Comparison of ENCODE assay signal across 17 cellular contexts in genomic region chr14:67441672-67442071, GRCh38. TPM values are rescaled to one million over a fixed set of nuclear protein-coding genes. Genes with fewer than 3 reads are reported as not detected.
A peak's percentile ranks its signal among the peaks of the same experiment; 100 is the strongest.
DNase-seq lines count a peak whose midpoint lies in the region; ATAC-seq, FAIRE-seq and TF ChIP-seq lines count a peak whose summit lies in the region.
"Had no signal": no experiment of that assay in that cellular context is flagged by ENCODE, and none has a peak within 500 bp of the region (broad histone marks: within the 10 kb centered on the region; RNA-seq: fewer than 3 reads in every experiment).

No MANE protein-coding gene starts in this region.

- no peak for TF ChIP-seq POLR2A in lower leg skin (IDR thresholded peaks at IDR 0.05)

- H3K9me3 ChIP-seq in right atrium auricular region = no peaks in the 10 kb centered on the region
- no peaks in the 10 kb centered on the region for H3K9me3 ChIP-seq in MM.1S (replicated peaks; ENCODE audit: insufficient read depth, low read length)
- no peaks in the 10 kb centered on the region for H3K9me3 ChIP-seq in heart right ventricle
- no peaks in the 10 kb centered on the region for H3K9me3 ChIP-seq in pancreas
- H3K9me3 ChIP-seq: A549 had no signal

- DNase-seq in Right ventricle myocardium inferior (ENCODE audit: missing footprints) (no peak), right atrium auricular region (ENCODE audit: low spot score) (no peak), MM.1S (no peak), heart right ventricle (peak in 1 of 2 donors; percentile 34), pancreas (no peak), GM19240 (ENCODE audit: insufficient read length, low spot score) (no peak), lower leg skin (ENCODE audit: low spot score in 2 of 2) (no peak)
- DNase-seq: AML-193; CD4-positive, alpha-beta memory T cell; DMS79 treated with DMSO at 0.1 percent for 48 hours; GF-D8; GM23248; HCEC 1CT had no signal

- H3K27ac ChIP-seq in right atrium auricular region (no peak overlapping the region), MM.1S (ENCODE audit: low read length) (peak overlapping the region; percentile 95; the same call in 1 of the 2 replicates), heart right ventricle (peak overlapping the region in 3 of 10 donors; percentile 18 to 29 (median 28)), pancreas (peak overlapping the region in 3 of 4 donors; percentile 33 to 72 (median 51))
- H3K27ac ChIP-seq: 22Rv1, A549, GM23248 had no signal

- H3K4me1 ChIP-seq in right atrium auricular region = peaks cover 0 to 3% of the 10 kb centered on the region in 2 donors
- H3K4me1 ChIP-seq in MM.1S (ENCODE audit: low read length) = peaks cover 17% of the 10 kb centered on the region
- H3K4me1 ChIP-seq in heart right ventricle = peaks cover 0 to 15% (median 0%) of the 10 kb centered on the region in 9 donors
- peaks cover 10 to 34% (median 26%) of the 10 kb centered on the region in 3 donors for H3K4me1 ChIP-seq in pancreas
- H3K4me1 ChIP-seq: A549 had no signal

- H3K9ac ChIP-seq in MM.1S (ENCODE audit: low read length) = no peak overlapping the region
- H3K9ac ChIP-seq: GM23248 had no signal

- no peaks in the 10 kb centered on the region; the same call in 1 of the 2 replicates for H3F3A ChIP-seq in MM.1S (ENCODE audit: insufficient read depth, low read length)

- no peaks in the 10 kb centered on the region for H4K20me1 ChIP-seq in MM.1S (ENCODE audit: insufficient read depth, low read length)

- H2AFZ ChIP-seq in MM.1S (ENCODE audit: low read length) = no peak overlapping the region
- H2AFZ ChIP-seq: GM23248 had no signal

- intact Hi-C loops in Right ventricle myocardium inferior (cut with DNase I) (no loop called here), heart right ventricle (cut with DNase I) (no loop called here), pancreas (cut with DNase I) (no loop called here), lower leg skin (cut with DNase I; ENCODE audit: low total_unique reads) (no loop called here)

- WGBS in heart right ventricle, 2 donors = 64 to 78% methylated on average over 8 of the region's 8 CpGs
- WGBS in pancreas, 2 donors = 66 to 72% methylated on average over 8 of the region's 8 CpGs
- 92 to 93% methylated on average over 8 of the region's 8 CpGs for WGBS in lower leg skin, 2 donors

- H3K9me2 ChIP-seq in MM.1S (replicated peaks; ENCODE audit: insufficient read depth, low read length) = no peaks in the 10 kb centered on the region

- no peaks in the 10 kb centered on the region for H3K36me3 ChIP-seq in right atrium auricular region
- no peaks in the 10 kb centered on the region for H3K36me3 ChIP-seq in MM.1S (replicated peaks; ENCODE audit: insufficient read depth, low read length)
- H3K36me3 ChIP-seq in heart right ventricle = no peaks in the 10 kb centered on the region
- no peaks in the 10 kb centered on the region for H3K36me3 ChIP-seq in pancreas

- H3K27me3 ChIP-seq in right atrium auricular region (no peaks in the 10 kb centered on the region), MM.1S (replicated peaks; ENCODE audit: insufficient read depth, low read length) (no peaks in the 10 kb centered on the region), heart right ventricle (peaks cover 0 to 3% (median 0%) of the 10 kb centered on the region in 7 donors), pancreas (no peaks in the 10 kb centered on the region)

- TF ChIP-seq CTCF in right atrium auricular region (IDR thresholded peaks at IDR 0.05) = no peak
- TF ChIP-seq CTCF in MM.1S (IDR thresholded peaks at IDR 0.05; ENCODE audit: low read length) = no peak
- TF ChIP-seq CTCF in heart right ventricle (IDR thresholded peaks at IDR 0.05) = no peak
- no peak for TF ChIP-seq CTCF in pancreas (IDR thresholded peaks at IDR 0.05)
- no peak for TF ChIP-seq CTCF in lower leg skin (IDR thresholded peaks at IDR 0.05)

- no peaks in the 10 kb centered on the region for H3K79me2 ChIP-seq in MM.1S (ENCODE audit: low read length)

- ATAC-seq in Right ventricle myocardium inferior (peak; percentile 83), heart right ventricle (peak in 5 of 8 donors; percentile 39 to 78 (median 76)), pancreas (peak in 1 of 4 donors; percentile 2)
- ATAC-seq: A549 had no signal

- FAIRE-seq in pancreas (lab: Jason Lieb, UNC) = no peak
- FAIRE-seq: A549, H54 had no signal

- no peak overlapping the region for H3K4me3 ChIP-seq in right atrium auricular region
- H3K4me3 ChIP-seq in MM.1S (ENCODE audit: low read length) = no peak overlapping the region
- no peak overlapping the region for H3K4me3 ChIP-seq in heart right ventricle
- no peak overlapping the region for H3K4me3 ChIP-seq in pancreas
- no peak overlapping the region for H3K4me3 ChIP-seq in lower leg skin (ENCODE audit: low read depth, poor library complexity, severe bottlenecking)
- H3K4me3 ChIP-seq: A549, GM23248 had no signal

- no peak overlapping the region for H3K4me2 ChIP-seq in MM.1S (ENCODE audit: low read depth, low read length)
- H3K4me2 ChIP-seq: A549 had no signal

RNA-seq across cellular contexts. Expression of gene PLEK2, which starts 29.7 kb away (rescaled TPM):
- total RNA-seq in Right ventricle myocardium inferior (not detected), right atrium auricular region (1 to 10 TPM; 1.1 to 2.1 TPM), heart right ventricle (1 to 10 TPM in 1 of 10 donors, under 1 TPM in 4, not detected in 5; 0.36 to 1.1 (median 0.74) TPM), pancreas (1 to 10 TPM; 4.0 to 9.9 (median 6.6) TPM), lower leg skin (10 to 100 TPM; 23.0 to 33.0 (median 29.5) TPM)
- polyA plus RNA-seq in heart right ventricle (under 1 TPM; 0.51 to 0.61 TPM), pancreas (1 to 10 TPM; 6.0 to 8.6 TPM)
- polyA plus RNA-seq: IgD-negative memory B cell had no signal

RNA-seq across cellular contexts. Expression of gene TMEM229B, which starts 46.8 kb away (rescaled TPM):
- total RNA-seq in Right ventricle myocardium inferior = 4.2 TPM
- 1 to 10 TPM; 1.3 to 2.9 TPM for total RNA-seq in right atrium auricular region
- 1 to 10 TPM in 9 of 10 donors, under 1 TPM in 1; 1.00 to 5.9 (median 1.7) TPM for total RNA-seq in heart right ventricle
- polyA plus RNA-seq in heart right ventricle = under 1 TPM; 0.51 to 0.68 TPM
- 1 to 10 TPM; 2.2 to 7.5 (median 5.1) TPM for total RNA-seq in pancreas
- 1 to 10 TPM; 1.9 to 2.9 TPM for polyA plus RNA-seq in pancreas
- total RNA-seq in lower leg skin = 1 to 10 TPM in 3 of 4 donors, under 1 TPM in 1; 0.49 to 3.8 (median 2.5) TPM

Comparison
In these comparisons a context has a peak if more than half of its experiments do, and no peak if none do; other contexts are left out.
1. H3K27ac ChIP-seq: peak in MM.1S (single experiment) and pancreas (3 of 4); none in right atrium auricular region (0 of 2).